1 cellular context compared by ENCODE assay signal in the genomic region with DNA sequence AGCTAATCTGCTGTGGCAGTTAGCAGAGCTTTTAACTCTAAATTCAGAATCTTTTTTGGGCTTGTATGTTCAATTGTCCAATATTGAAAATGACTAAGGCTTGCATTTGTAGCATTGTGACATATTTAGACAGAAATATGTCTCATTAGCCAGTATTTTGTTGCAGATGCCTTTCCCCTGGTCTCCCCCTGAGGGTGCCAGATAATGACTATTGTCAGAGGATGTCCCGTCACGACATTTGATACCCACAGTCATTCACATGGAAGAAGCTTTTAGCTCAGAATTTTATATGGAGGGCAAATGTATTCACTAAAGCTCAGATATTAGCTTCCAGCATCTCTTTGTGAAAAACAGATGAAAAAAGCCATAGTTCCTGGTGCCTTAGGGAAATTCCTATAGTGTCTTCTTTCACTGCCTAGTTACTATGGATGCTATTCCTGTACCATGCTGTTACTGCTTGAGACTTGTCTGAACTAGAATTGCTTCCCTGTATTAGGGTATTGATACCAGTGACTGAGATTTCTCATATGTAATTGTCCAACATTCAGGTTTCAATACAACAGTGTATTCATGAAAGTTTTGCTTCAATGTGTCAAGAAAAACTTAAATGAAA.
TF ChIP-seq lines count a peak whose summit lies in the region.

No MANE protein-coding gene starts in this region.

TF ChIP-seq in GM23338, 12 proteins besides CTCF, POLR2A, EP300 and RAD21 (continued from another document):
- TF ChIP-seq ZNF462 (CRISPR knock-in tag; IDR thresholded peaks at IDR 0.05) (no peak), ZNF114 (CRISPR knock-in tag; IDR thresholded peaks at IDR 0.05) (no peak), STAT1 (IDR thresholded peaks at IDR 0.05; ENCODE audit: unreplicated experiment) (no peak)
